ENCODE assay signal across 22 cellular contexts in genomic region chr20:44419131-44419844, GRCh38.
"Had no signal": no experiment of that assay in that cellular context is flagged by ENCODE, and none has a peak within 500 bp of the region (broad histone marks: within the 10 kb centered on the region; RNA-seq: fewer than 3 reads in every experiment).

No MANE protein-coding gene starts in this region.

- DNase-seq: activated CD8-positive, alpha-beta memory T cell treated with anti-CD3 and anti-CD28 coated beads for 24 hours; activated CD8-positive, alpha-beta memory T cell treated with anti-CD3 and anti-CD28 coated beads, Interleukin-2, amount 50 U/mL, for 4 hours; activated T-cell treated with anti-CD3 and anti-CD28 coated beads, Interleukin-2, amount 50 U/mL, for 24 hours; cerebellar nuclear complex; effector CD4-positive, alpha-beta T cell; foreskin keratinocyte; immature natural killer cell; left ventricle myocardium superior; naive B cell; stimulated activated CD4-positive, alpha-beta T cell treated with anti-CD3 and anti-CD28 coated beads, Interleukin-12 subunit alpha, Interleukin-12 subunit beta, amount 100 ng/mL, for 4 hours; stimulated activated CD4-positive, alpha-beta T cell treated with anti-CD3 and anti-CD28 coated beads, Interleukin-4, amount 100 ng/mL, for 4 hours; substantia nigra; T-helper 9 cell; thyroid gland had no signal

- H3K27me3 ChIP-seq: foreskin keratinocyte, neural progenitor cell, thyroid gland had no signal

- H3K4me3 ChIP-seq: coronary artery, neural progenitor cell, prostate gland, thyroid gland had no signal

- H3K9me3 ChIP-seq: prostate gland, thyroid gland had no signal

- H3K9ac ChIP-seq: neural progenitor cell had no signal

- H3K27ac ChIP-seq: coronary artery, foreskin keratinocyte, neural progenitor cell, prostate gland, thyroid gland had no signal

- H3K4me1 ChIP-seq: neural progenitor cell, prostate gland, thyroid gland had no signal

- ATAC-seq: activated naive CD4-positive, alpha-beta T cell treated with anti-CD3 and anti-CD28 coated beads, Interleukin-2, amount 50 U/mL, for 72 hours; activated T-helper 17 cell treated with anti-CD3 and anti-CD28 coated beads, Interleukin-2, amount 50 U/mL, for 72 hours; foreskin keratinocyte; left ventricle myocardium superior had no signal

- H3K36me3 ChIP-seq: neural progenitor cell, prostate gland, thyroid gland had no signal

- FAIRE-seq: astrocyte, bronchial epithelial cell, endometrium had no signal
